In the genomic region with DNA sequence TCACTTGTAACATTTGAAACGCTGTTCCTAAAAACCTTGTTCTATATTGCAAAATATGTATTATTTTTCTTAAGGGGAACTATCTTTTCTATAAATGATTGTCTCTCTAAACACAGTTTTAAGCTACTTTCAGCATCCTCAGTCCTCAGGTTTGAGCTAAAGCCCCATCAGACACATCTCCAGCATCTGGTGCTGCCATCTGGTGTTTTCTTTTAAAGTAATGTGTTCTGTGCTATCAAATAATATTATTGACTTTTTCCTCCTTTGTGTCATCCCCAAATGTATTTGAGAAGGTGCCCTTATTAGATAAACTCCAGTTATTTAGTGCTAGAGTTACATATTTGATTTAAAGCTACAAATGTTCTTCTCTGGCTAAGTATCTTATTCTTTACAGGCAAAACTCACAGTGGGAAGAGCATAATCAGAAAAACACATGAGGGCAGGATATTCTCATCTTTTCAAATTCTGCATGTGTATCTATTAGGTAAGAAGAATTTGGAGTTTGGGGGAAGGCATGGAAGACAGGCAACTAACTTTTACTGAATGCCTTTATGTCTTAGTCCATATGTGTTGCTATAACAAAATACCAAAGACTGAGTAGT, we compare ENCODE assay signal across 8 cellular contexts. TPM values are rescaled to one million over a fixed set of nuclear protein-coding genes. Genes with fewer than 3 reads are reported as not detected.
DNase-seq lines count a peak whose midpoint lies in the region; ATAC-seq and TF ChIP-seq lines count a peak whose summit lies in the region.

No MANE protein-coding gene starts in this region.

- DNase-seq in AG04450 (ENCODE audit: low read depth, low spot score): no peak
- peak; percentile 48 for DNase-seq in RPMI7951 (ENCODE audit: low read depth)
- peak; percentile 55 for DNase-seq in glomerular visceral epithelial cell (ENCODE audit: extremely low spot score)
- DNase-seq in NCI-H187 treated with DMSO at 0.1 percent for 48 hours (lab: John Stamatoyannopoulos, UW): no peak
- DNase-seq in natural killer cell treated with Interleukin-12 subunit alpha and Interleukin-12 subunit beta and Interleukin-15 and Interleukin-18, amount 100 ng/mL, for 72 hours (ENCODE audit: low spot score): no peak

- CTCF ChIA-PET in AG04450 (lab: Charles Lee): interaction anchor here (0.6 to 3.8 kb wide), 55 partner anchors 8 to 337 kb away, joined by 3 to 58 read pairs (median 5); a partner anchor contains a TSS

- no peak overlapping the region for H3K27ac Mint-ChIP-seq in natural killer cell treated with Interleukin-12 subunit alpha and Interleukin-12 subunit beta and Interleukin-15 and Interleukin-18, amount 100 ng/mL, for 72 hours

- H3K27me3 ChIP-seq in AG04450 (ENCODE audit: control insufficient read depth, insufficient read depth, low read length): no peaks in the 10 kb centered on the region

- H3K36me3 Mint-ChIP-seq in natural killer cell treated with Interleukin-12 subunit alpha and Interleukin-12 subunit beta and Interleukin-15 and Interleukin-18, amount 100 ng/mL, for 72 hours: no peaks in the 10 kb centered on the region

- H3K4me3 ChIP-seq in AG04450 (ENCODE audit: low read depth, low read length): no peak overlapping the region

- no peak overlapping the region for H3K4me3 Mint-ChIP-seq in natural killer cell treated with Interleukin-12 subunit alpha and Interleukin-12 subunit beta and Interleukin-15 and Interleukin-18, amount 100 ng/mL, for 72 hours

- peak; percentile 57 for TF ChIP-seq CTCF in AG04450 (IDR thresholded peaks at IDR 0.05; ENCODE audit: low read depth, low read length)

- ATAC-seq in GM19351 (IDR thresholded peaks at IDR 0.05; ENCODE audit: unreplicated experiment) (peak; percentile 49), GM18511 (IDR thresholded peaks at IDR 0.05; ENCODE audit: unreplicated experiment) (no peak), HG03439 (IDR thresholded peaks at IDR 0.05; ENCODE audit: unreplicated experiment) (no peak)
- ATAC-seq in natural killer cell treated with Interleukin-12 subunit alpha and Interleukin-12 subunit beta and Interleukin-15 and Interleukin-18, amount 100 ng/mL, for 72 hours: no peak

- peaks cover 11% of the 10 kb centered on the region for H3K9me3 Mint-ChIP-seq in natural killer cell treated with Interleukin-12 subunit alpha and Interleukin-12 subunit beta and Interleukin-15 and Interleukin-18, amount 100 ng/mL, for 72 hours

- no peaks in the 10 kb centered on the region for H3K9me3 ChIP-seq in AG04450 (ENCODE audit: control insufficient read depth, insufficient read depth, low read length)

- POLR2A ChIA-PET in AG04450 (lab: Yijun Ruan, JAX): interaction anchor here (0.8 kb wide), 1 partner anchor 55 kb away, joined by 3 read pairs; no protein-coding TSS in a partner anchor

- no peaks in the 10 kb centered on the region for H3K4me1 Mint-ChIP-seq in natural killer cell treated with Interleukin-12 subunit alpha and Interleukin-12 subunit beta and Interleukin-15 and Interleukin-18, amount 100 ng/mL, for 72 hours (ENCODE audit: low read depth in 2 of 2)

- H3K27me3 Mint-ChIP-seq in natural killer cell treated with Interleukin-12 subunit alpha and Interleukin-12 subunit beta and Interleukin-15 and Interleukin-18, amount 100 ng/mL, for 72 hours: no peaks in the 10 kb centered on the region

- no peak overlapping the region for H3K27ac ChIP-seq in AG04450 (ENCODE audit: low read depth, low read length)

RNA-seq across cellular contexts. Expression of a gene that starts 27.5 kb away (rescaled TPM):
- 0.37 TPM in 2 replicates for polyA plus RNA-seq in AG04450 (2011; rRNA removed)
- 0.55 and 0.56 TPM in 2 replicates for polyA minus RNA-seq in AG04450 (2011; rRNA and poly(A)+ RNA removed)
- 0.24 and 0.39 TPM in 2 replicates for total RNA-seq in RPMI7951 (2014; rRNA removed; shearing (Covaris generic))
- not detected for total RNA-seq in natural killer cell treated with Interleukin-12 subunit alpha and Interleukin-12 subunit beta and Interleukin-15 and Interleukin-18, amount 100 ng/mL, for 72 hours

Comparison
In these comparisons a context has a peak if more than half of its experiments do, and no peak if none do; other contexts are left out.
1. DNase-seq: peak in RPMI7951 (single experiment) and glomerular visceral epithelial cell (single experiment); none in AG04450 (single experiment), NCI-H187 treated with DMSO at 0.1 percent for 48 hours (single experiment) and natural killer cell treated with Interleukin-12 subunit alpha and Interleukin-12 subunit beta and Interleukin-15 and Interleukin-18, amount 100 ng/mL, for 72 hours (single experiment).